In genomic region chr6:12749531-12750379, GRCh38 we compare ENCODE assay signal across 10 cellular contexts. TPM values are rescaled to one million over a fixed set of nuclear protein-coding genes. Genes with fewer than 3 reads are reported as not detected.
DNase-seq lines count a peak whose midpoint lies in the region; ATAC-seq and TF ChIP-seq lines count a peak whose summit lies in the region.
"Had no signal": no experiment of that assay in that cellular context is flagged by ENCODE, and none has a peak within 500 bp of the region (broad histone marks: within the 10 kb centered on the region; RNA-seq: fewer than 3 reads in every experiment).

No MANE protein-coding gene starts in this region.

- H3K36me3 ChIP-seq in ectodermal cell (ENCODE audit: control insufficient read depth, insufficient read depth, low read length), result no peaks in the 10 kb centered on the region
- H3K36me3 ChIP-seq in parathyroid adenoma (ENCODE audit: control insufficient read depth, insufficient read depth, low read length), result no peaks in the 10 kb centered on the region

- H2AFZ ChIP-seq in parathyroid adenoma, result peak overlapping the region; percentile 61

- H3K9me3 ChIP-seq in ectodermal cell (ENCODE audit: control insufficient read depth, low read length), result no peaks in the 10 kb centered on the region
- no peaks in the 10 kb centered on the region for H3K9me3 ChIP-seq in parathyroid adenoma (ENCODE audit: control insufficient read depth, low read length)

- H3K4me1 ChIP-seq in ectodermal cell (ENCODE audit: control insufficient read depth, insufficient read depth, low read length), result no peaks in the 10 kb centered on the region
- H3K4me1 ChIP-seq in parathyroid adenoma, result no peaks in the 10 kb centered on the region

- H3K4me2 ChIP-seq in parathyroid adenoma (ENCODE audit: low read length), result no peak overlapping the region

- 0% methylated on average over 69 to 74 of the region's 75 CpGs for WGBS in ectodermal cell, 2 experiments

- H3K9ac ChIP-seq in parathyroid adenoma, result no peak overlapping the region

- no peak for TF ChIP-seq CTCF in parathyroid adenoma (IDR thresholded peaks at IDR 0.05)

- peak overlapping the region; percentile 65 for H3K4me3 ChIP-seq in ectodermal cell (ENCODE audit: insufficient read depth, low read depth, low read length)
- no peak overlapping the region for H3K4me3 ChIP-seq in parathyroid adenoma (ENCODE audit: low read depth, low read length)

- no peaks in the 10 kb centered on the region for H3K79me2 ChIP-seq in parathyroid adenoma

- peaks cover 25% of the 10 kb centered on the region for H3K27me3 ChIP-seq in ectodermal cell (ENCODE audit: control insufficient read depth, insufficient read depth, low read length, poor library complexity, severe bottlenecking)
- H3K27me3 ChIP-seq in parathyroid adenoma (ENCODE audit: control insufficient read depth, insufficient read depth, low read length), result no peaks in the 10 kb centered on the region

- peak; percentile 72 for DNase-seq in ELR (ENCODE audit: low read depth)
- DNase-seq in NCI-H2081 (lab: John Stamatoyannopoulos, UW), result peak; percentile 79 to 89
- DNase-seq in glomerular visceral epithelial cell (ENCODE audit: extremely low spot score), result no peak
- DNase-seq: activated T-cell treated with anti-CD3 and anti-CD28 coated beads, Interleukin-2, amount 50 U/mL, for 48 hours; SIG-M5 had no signal

- H3K27ac ChIP-seq in ectodermal cell (ENCODE audit: insufficient read depth, low read depth, low read length, poor library complexity, severe bottlenecking) (no peak overlapping the region), parathyroid adenoma (no peak overlapping the region)

- no peak for ATAC-seq in GM18498 (IDR thresholded peaks at IDR 0.05; ENCODE audit: unreplicated experiment)
- ATAC-seq in GM19351 (IDR thresholded peaks at IDR 0.05; ENCODE audit: unreplicated experiment), result no peak
- ATAC-seq in HG03097 (IDR thresholded peaks at IDR 0.05; ENCODE audit: low FRiP score, unreplicated experiment), result no peak

RNA-seq across cellular contexts. Expression of gene PHACTR1, which starts 33.2 kb away (rescaled TPM):
- 16.4 TPM for polyA plus RNA-seq in ectodermal cell (2013, experiment 1 of 4)
- polyA plus RNA-seq in ectodermal cell (2013, experiment 2 of 4), result 16.5 TPM
- polyA plus RNA-seq in ectodermal cell (2013, experiment 3 of 4), result 10.3 TPM
- polyA plus RNA-seq in ectodermal cell (2013, experiment 4 of 4), result 10.9 TPM
